Comparison of ENCODE assay signal across 16 cellular contexts in genomic region chr12:69096669-69097364, GRCh38.
A peak's percentile ranks its signal among the peaks of the same experiment; 100 is the strongest.
DNase-seq lines count a peak whose midpoint lies in the region; FAIRE-seq and TF ChIP-seq lines count a peak whose summit lies in the region.
"Had no signal": no experiment of that assay in that cellular context is flagged by ENCODE, and none has a peak within 500 bp of the region (broad histone marks: within the 10 kb centered on the region; RNA-seq: fewer than 3 reads in every experiment).

No MANE protein-coding gene starts in this region.

- H4K20me1 ChIP-seq in endothelial cell of umbilical vein (replicated peaks; ENCODE audit: control insufficient read depth, extremely low read depth, insufficient read depth, low read length) (no peaks in the 10 kb centered on the region), smooth muscle cell (ENCODE audit: low read depth) (no peaks in the 10 kb centered on the region)

- no peak overlapping the region for H3K27ac Mint-ChIP-seq in activated naive CD4-positive, alpha-beta T cell treated with anti-CD3 and anti-CD28 coated beads for 36 hours
- no peak overlapping the region for H3K27ac Mint-ChIP-seq in activated naive CD4-positive, alpha-beta T cell treated with anti-CD3 and anti-CD28 coated beads, Interleukin-2, amount 10 ng/mL, durations not matched to agents 7 days and 5 days
- H3K27ac Mint-ChIP-seq: activated naive CD4-positive, alpha-beta T cell treated with anti-CD3 and anti-CD28 coated beads, Interleukin-2, amount 50 U/mL, for 24 hours; dendritic cell treated with granulocyte-macrophage colony-stimulating factor and Interleukin-4, amounts not matched to agents 40 ng/mL and 50 ng/mL, for 4 days had no signal

- TF ChIP-seq CTCF in endothelial cell of umbilical vein (IDR thresholded peaks at IDR 0.05; ENCODE audit: extremely low read depth in 1 of 2, insufficient read depth in 1 of 2, low read depth in 1 of 2, low read length in 2 of 2) (no peak), smooth muscle cell (IDR thresholded peaks at IDR 0.05; ENCODE audit: borderline replicate concordance, insufficient read depth, poor library complexity, severe bottlenecking) (no peak)

- no TSS peak for BruUV-seq in endothelial cell of umbilical vein (replicated peaks; lab: Mats Ljungman, UMichigan)

- H3K9me1 ChIP-seq in endothelial cell of umbilical vein (replicated peaks; ENCODE audit: control insufficient read depth, extremely low read depth, insufficient read depth, low read length): no peaks in the 10 kb centered on the region

- H3K9ac ChIP-seq in endothelial cell of umbilical vein (replicated peaks; ENCODE audit: extremely low read depth, insufficient read depth, low read length) (no peak overlapping the region), smooth muscle cell (ENCODE audit: low read depth) (no peak overlapping the region)

- no peak for TF ChIP-seq POLR2A in endothelial cell of umbilical vein (IDR thresholded peaks at IDR 0.05; ENCODE audit: low read depth, low read length)

- H3F3A ChIP-seq in smooth muscle cell (ENCODE audit: low read depth): peaks cover 7% of the 10 kb centered on the region

- H3K4me1 Mint-ChIP-seq in activated naive CD4-positive, alpha-beta T cell treated with anti-CD3 and anti-CD28 coated beads for 36 hours (ENCODE audit: low read depth): peaks cover 6% of the 10 kb centered on the region
- H3K4me1 Mint-ChIP-seq in activated naive CD4-positive, alpha-beta T cell treated with anti-CD3 and anti-CD28 coated beads, Interleukin-2, amount 10 ng/mL, durations not matched to agents 7 days and 5 days: no peaks in the 10 kb centered on the region

- no peak overlapping the region for H3K4me3 Mint-ChIP-seq in activated naive CD4-positive, alpha-beta T cell treated with anti-CD3 and anti-CD28 coated beads for 36 hours
- no peak overlapping the region for H3K4me3 Mint-ChIP-seq in activated naive CD4-positive, alpha-beta T cell treated with anti-CD3 and anti-CD28 coated beads, Interleukin-2, amount 10 ng/mL, durations not matched to agents 7 days and 5 days
- H3K4me3 Mint-ChIP-seq: activated naive CD4-positive, alpha-beta T cell treated with anti-CD3 and anti-CD28 coated beads, Interleukin-2, amount 50 U/mL, for 24 hours; dendritic cell treated with granulocyte-macrophage colony-stimulating factor and Interleukin-4, amounts not matched to agents 40 ng/mL and 50 ng/mL, for 4 days had no signal

- H3K79me2 ChIP-seq in endothelial cell of umbilical vein (ENCODE audit: control insufficient read depth, insufficient read depth, low read length): no peaks in the 10 kb centered on the region
- H3K79me2 ChIP-seq in smooth muscle cell (ENCODE audit: low read depth): no peaks in the 10 kb centered on the region

- H3K4me2 ChIP-seq in endothelial cell of umbilical vein (ENCODE audit: insufficient read depth, low read length) (peak overlapping the region; percentile 42), smooth muscle cell (peak overlapping the region; percentile 29)

- H3K27me3 ChIP-seq in endothelial cell of umbilical vein (ENCODE audit: control insufficient read depth in 2 of 2, insufficient read depth in 2 of 2, low read length in 2 of 2) (peaks cover 16 to 21% of the 10 kb centered on the region in 2 experiments), smooth muscle cell (ENCODE audit: low read depth) (no peaks in the 10 kb centered on the region)

- WGBS in smooth muscle cell (ENCODE audit: low lambda C conversion rate): 5% methylated on average over 1 of the region's 1 CpG

- FAIRE-seq in endothelial cell of umbilical vein (lab: Jason Lieb, UNC): no peak

- no peak overlapping the region for H3K4me3 ChIP-seq in endothelial cell of umbilical vein (replicated peaks in 1 of 3; ENCODE audit: insufficient read depth in 1 of 3, low read depth in 1 of 3, low read length in 3 of 3)
- H3K4me3 ChIP-seq in smooth muscle cell: no peak overlapping the region
- H3K4me3 ChIP-seq: mucosa of descending colon, psoas muscle had no signal

- peak overlapping the region; percentile 48 for H3K27ac ChIP-seq in endothelial cell of umbilical vein (ENCODE audit: insufficient read depth, low read depth, low read length)
- no peak overlapping the region for H3K27ac ChIP-seq in smooth muscle cell (ENCODE audit: low read depth)
- H3K27ac ChIP-seq: psoas muscle had no signal

- dilution Hi-C loops in endothelial cell of umbilical vein (cut with MboI; ENCODE audit: extremely low pct_ligation_motif_present, low sequenced_read_pairs): no loop called here

- POLR2A ChIA-PET in endothelial cell of umbilical vein (lab: Charles Lee): no interaction called here

- H3K36me3 ChIP-seq in endothelial cell of umbilical vein (ENCODE audit: control insufficient read depth in 2 of 2, extremely low read depth in 1 of 2, insufficient read depth in 2 of 2, low read length in 2 of 2): no peaks in the 10 kb centered on the region
- H3K36me3 ChIP-seq in smooth muscle cell (ENCODE audit: low read depth): no peaks in the 10 kb centered on the region

- no peaks in the 10 kb centered on the region for H3K9me3 Mint-ChIP-seq in activated naive CD4-positive, alpha-beta T cell treated with anti-CD3 and anti-CD28 coated beads for 36 hours
- no peaks in the 10 kb centered on the region for H3K9me3 Mint-ChIP-seq in activated naive CD4-positive, alpha-beta T cell treated with anti-CD3 and anti-CD28 coated beads, Interleukin-2, amount 10 ng/mL, durations not matched to agents 7 days and 5 days
- H3K9me3 Mint-ChIP-seq: activated naive CD4-positive, alpha-beta T cell treated with anti-CD3 and anti-CD28 coated beads, Interleukin-2, amount 50 U/mL, for 24 hours; dendritic cell treated with granulocyte-macrophage colony-stimulating factor and Interleukin-4, amounts not matched to agents 40 ng/mL and 50 ng/mL, for 4 days had no signal

- peak; percentile 14 for DNase-seq in activated naive CD4-positive, alpha-beta T cell treated with anti-CD3 and anti-CD28 coated beads for 36 hours
- no peak for DNase-seq in activated naive CD4-positive, alpha-beta T cell treated with anti-CD3 and anti-CD28 coated beads, Interleukin-2, amount 10 ng/mL, durations not matched to agents 7 days and 5 days
- DNase-seq in RPMI7951 (ENCODE audit: low read depth): peak; percentile 35
- peak; percentile 86 for DNase-seq in endothelial cell of umbilical vein (ENCODE audit: low read depth, low spot score)
- no peak for DNase-seq in smooth muscle cell (lab: John Stamatoyannopoulos, UW; ENCODE audit: unreplicated experiment)
- DNase-seq in NCI-H1694 treated with DMSO at 0.1 percent for 48 hours (lab: John Stamatoyannopoulos, UW): no peak
- no peak for DNase-seq in T-helper 9 cell
- DNase-seq in activated T-cell treated with anti-CD3 and anti-CD28 coated beads for 4 hours: no peak
- DNase-seq: foreskin melanocyte; mucosa of descending colon; NCI-H510A; psoas muscle; RPMI8226; stimulated activated CD4-positive, alpha-beta T cell treated with anti-CD3 and anti-CD28 coated beads, Interleukin-2, amount 100 ng/mL, for 48 hours had no signal

- H3K27me3 Mint-ChIP-seq in activated naive CD4-positive, alpha-beta T cell treated with anti-CD3 and anti-CD28 coated beads for 36 hours (ENCODE audit: low read depth): peaks cover 2% of the 10 kb centered on the region
- H3K27me3 Mint-ChIP-seq in activated naive CD4-positive, alpha-beta T cell treated with anti-CD3 and anti-CD28 coated beads, Interleukin-2, amount 10 ng/mL, durations not matched to agents 7 days and 5 days: peaks cover 15% of the 10 kb centered on the region

- H3K9me3 ChIP-seq in endothelial cell of umbilical vein (replicated peaks; ENCODE audit: control insufficient read depth, insufficient read depth, low read length) (no peaks in the 10 kb centered on the region), smooth muscle cell (replicated peaks; ENCODE audit: low read depth) (no peaks in the 10 kb centered on the region)
- H3K9me3 ChIP-seq: mucosa of descending colon, psoas muscle had no signal

- intact Hi-C loops in activated naive CD4-positive, alpha-beta T cell treated with anti-CD3 and anti-CD28 coated beads for 36 hours (cut with micrococcal nuclease): no loop called here
- intact Hi-C loops in endothelial cell of umbilical vein (cut with micrococcal nuclease): loop anchor here (1.0 to 2.0 kb wide), 2 partner anchors 27 to 58 kb away; no protein-coding TSS in a partner anchor

- CTCF ChIA-PET in activated naive CD4-positive, alpha-beta T cell treated with anti-CD3 and anti-CD28 coated beads for 36 hours (lab: Charles Lee): no interaction called here
- CTCF ChIA-PET in activated naive CD4-positive, alpha-beta T cell treated with anti-CD3 and anti-CD28 coated beads, Interleukin-2, amount 10 ng/mL, durations not matched to agents 7 days and 5 days (lab: Charles Lee): no interaction called here
- CTCF ChIA-PET in endothelial cell of umbilical vein (lab: Charles Lee): interaction anchor here (0.6 to 1.6 kb wide), 5 partner anchors 9 to 157 kb away, joined by 3 to 7 read pairs (median 4); no protein-coding TSS in a partner anchor

- no peak overlapping the region for H2AFZ ChIP-seq in endothelial cell of umbilical vein (ENCODE audit: low read depth, low read length)
- H2AFZ ChIP-seq in smooth muscle cell (ENCODE audit: low read depth): no peak overlapping the region

- H3K4me1 ChIP-seq in endothelial cell of umbilical vein (ENCODE audit: control insufficient read depth, extremely low read depth, insufficient read depth, low read length) (peaks cover 27% of the 10 kb centered on the region), smooth muscle cell (ENCODE audit: low read depth) (peaks cover 13% of the 10 kb centered on the region)
- H3K4me1 ChIP-seq: psoas muscle had no signal

- H3K36me3 Mint-ChIP-seq in activated naive CD4-positive, alpha-beta T cell treated with anti-CD3 and anti-CD28 coated beads for 36 hours (ENCODE audit: low read depth): no peaks in the 10 kb centered on the region
- H3K36me3 Mint-ChIP-seq in activated naive CD4-positive, alpha-beta T cell treated with anti-CD3 and anti-CD28 coated beads, Interleukin-2, amount 10 ng/mL, durations not matched to agents 7 days and 5 days: no peaks in the 10 kb centered on the region
- H3K36me3 Mint-ChIP-seq: activated naive CD4-positive, alpha-beta T cell treated with anti-CD3 and anti-CD28 coated beads, Interleukin-2, amount 50 U/mL, for 24 hours had no signal

TF ChIP-seq in endothelial cell of umbilical vein, 7 proteins besides CTCF, POLR2A, EP300 and RAD21:
- TF ChIP-seq EZH2 (IDR thresholded peaks at IDR 0.05; ENCODE audit: borderline replicate concordance, low read depth, low read length, severe bottlenecking) (no peak), GATA2 (IDR thresholded peaks at IDR 0.05; ENCODE audit: insufficient read depth, insufficient read length, low read depth, low read length) (peak; percentile 66), MAX (IDR thresholded peaks at IDR 0.05; ENCODE audit: insufficient read depth, insufficient read length) (no peak), JUN (IDR thresholded peaks at IDR 0.05; ENCODE audit: borderline replicate concordance, insufficient read depth, insufficient read length, low read depth) (peak; percentile 79), FOS (IDR thresholded peaks at IDR 0.05; ENCODE audit: borderline replicate concordance, insufficient read depth, low read length) (peak; percentile 87), POLR2AphosphoS5 (IDR thresholded peaks at IDR 0.05; ENCODE audit: insufficient read depth, low read depth, low read length) (no peak)

Comparison
In these comparisons a context has a peak if more than half of its experiments do, and no peak if none do; other contexts are left out.
1. DNase-seq: peak in activated naive CD4-positive, alpha-beta T cell treated with anti-CD3 and anti-CD28 coated beads for 36 hours (single experiment), RPMI7951 (single experiment) and endothelial cell of umbilical vein (single experiment); none in activated naive CD4-positive, alpha-beta T cell treated with anti-CD3 and anti-CD28 coated beads, Interleukin-2, amount 10 ng/mL, durations not matched to agents 7 days and 5 days (single experiment), smooth muscle cell (single experiment), NCI-H1694 treated with DMSO at 0.1 percent for 48 hours (single experiment), T-helper 9 cell (single experiment) and activated T-cell treated with anti-CD3 and anti-CD28 coated beads for 4 hours (single experiment).